21 cellular contexts compared by ENCODE assay signal in genomic region chr6:37495199-37495913, GRCh38. TPM values are rescaled to one million over a fixed set of nuclear protein-coding genes. Genes with fewer than 3 reads are reported as not detected.
DNase-seq lines count a peak whose midpoint lies in the region; ATAC-seq, FAIRE-seq and TF ChIP-seq lines count a peak whose summit lies in the region.
"Had no signal": no experiment of that assay in that cellular context is flagged by ENCODE, and none has a peak within 500 bp of the region (broad histone marks: within the 10 kb centered on the region; RNA-seq: fewer than 3 reads in every experiment).

No MANE protein-coding gene starts in this region.

- no peak for TF ChIP-seq POLR2A in GM12892 (IDR thresholded peaks at IDR 0.05; ENCODE audit: low read depth, low read length)

- no peak overlapping the region for H3K27ac ChIP-seq in Karpas-422 (ENCODE audit: low read length)
- H3K27ac ChIP-seq: suprapubic skin had no signal

- FAIRE-seq in GM12892 (lab: Jason Lieb, UNC) (peak; percentile 5), urothelium cell line (lab: Jason Lieb, UNC) (no peak)
- FAIRE-seq: A204.1 had no signal

- H3K4me1 ChIP-seq in Karpas-422 (ENCODE audit: low read length): peaks cover 34% of the 10 kb centered on the region

- H3K9ac ChIP-seq in Karpas-422 (ENCODE audit: low read length): no peak overlapping the region

- no peaks in the 10 kb centered on the region for H3K9me2 ChIP-seq in Karpas-422 (replicated peaks; ENCODE audit: insufficient read depth, low read length)

- no peaks in the 10 kb centered on the region for H3K36me3 ChIP-seq in Karpas-422 (ENCODE audit: insufficient read depth, low read length)
- H3K36me3 ChIP-seq: suprapubic skin had no signal

- ATAC-seq in GM18858 (IDR thresholded peaks at IDR 0.05; ENCODE audit: unreplicated experiment): no peak
- ATAC-seq: sciatic nerve had no signal

- H3K4me1 Mint-ChIP-seq in activated naive CD8-positive, alpha-beta T cell treated with anti-CD3 and anti-CD28 coated beads for 36 hours: peaks cover 86% of the 10 kb centered on the region

- H3K79me2 ChIP-seq in Karpas-422 (ENCODE audit: low read length): peaks cover 13% of the 10 kb centered on the region; the same call in 1 of the 2 replicates

- H2AFZ ChIP-seq in Karpas-422 (ENCODE audit: low read length): no peak overlapping the region

- peaks cover 27% of the 10 kb centered on the region for H3K36me3 Mint-ChIP-seq in activated naive CD8-positive, alpha-beta T cell treated with anti-CD3 and anti-CD28 coated beads for 36 hours

- no peaks in the 10 kb centered on the region for H3K27me3 ChIP-seq in Karpas-422 (ENCODE audit: low read length)
- H3K27me3 ChIP-seq: suprapubic skin had no signal

- H3K27ac Mint-ChIP-seq in activated naive CD8-positive, alpha-beta T cell treated with anti-CD3 and anti-CD28 coated beads for 36 hours: peak overlapping the region; percentile 89
- H3K27ac Mint-ChIP-seq: activated naive CD8-positive, alpha-beta T cell treated with anti-CD3 and anti-CD28 coated beads, Interleukin-2, amount 10 ng/mL, durations not matched to agents 7 days and 5 days; CD4-positive, alpha-beta T cell; nephron progenitor cell had no signal

- H3K27me3 Mint-ChIP-seq in activated naive CD8-positive, alpha-beta T cell treated with anti-CD3 and anti-CD28 coated beads for 36 hours: no peaks in the 10 kb centered on the region
- H3K27me3 Mint-ChIP-seq: activated naive CD8-positive, alpha-beta T cell treated with anti-CD3 and anti-CD28 coated beads, Interleukin-2, amount 10 ng/mL, durations not matched to agents 7 days and 5 days; CD4-positive, alpha-beta T cell; IgD-negative memory B cell had no signal

- H3K4me2 ChIP-seq in Karpas-422 (ENCODE audit: low read depth, low read length, poor library complexity, severe bottlenecking): no peak overlapping the region

- no peak overlapping the region for H3K4me3 ChIP-seq in Karpas-422 (ENCODE audit: low read length)
- H3K4me3 ChIP-seq: lung, suprapubic skin had no signal

- H4K20me1 ChIP-seq in Karpas-422 (ENCODE audit: insufficient read depth, low read depth, low read length): peaks cover 4% of the 10 kb centered on the region; the same call in 1 of the 2 replicates

- H3K9me3 Mint-ChIP-seq in activated naive CD8-positive, alpha-beta T cell treated with anti-CD3 and anti-CD28 coated beads for 36 hours: no peaks in the 10 kb centered on the region
- H3K9me3 Mint-ChIP-seq: activated naive CD8-positive, alpha-beta T cell treated with anti-CD3 and anti-CD28 coated beads, Interleukin-2, amount 10 ng/mL, durations not matched to agents 7 days and 5 days; CD4-positive, alpha-beta T cell; IgD-negative memory B cell had no signal

- DNase-seq in DMS153 (lab: John Stamatoyannopoulos, UW) (peak; percentile 37), DMS153 treated with DMSO at 0.1 percent for 48 hours (lab: John Stamatoyannopoulos, UW; ENCODE audit: unreplicated experiment) (no peak), GM12892 (ENCODE audit: insufficient read length) (no peak), NCI-H69 (lab: John Stamatoyannopoulos, UW) (peak; percentile 82), urothelium cell line (ENCODE audit: low spot score) (no peak), Karpas-422 (no peak)
- peak; percentile 48 for DNase-seq in activated naive CD8-positive, alpha-beta T cell treated with anti-CD3 and anti-CD28 coated beads for 36 hours
- DNase-seq: activated naive CD8-positive, alpha-beta T cell treated with anti-CD3 and anti-CD28 coated beads, Interleukin-2, amount 10 ng/mL, durations not matched to agents 7 days and 5 days; CD4-positive, alpha-beta T cell; central memory CD4-positive, alpha-beta T cell; foreskin fibroblast; GDM1; GOT3; NCI-H187 treated with DMSO at 0.1 percent for 48 hours; nephron progenitor cell had no signal

- H3K4me3 Mint-ChIP-seq in activated naive CD8-positive, alpha-beta T cell treated with anti-CD3 and anti-CD28 coated beads for 36 hours: peak overlapping the region; percentile 33
- H3K4me3 Mint-ChIP-seq: activated naive CD8-positive, alpha-beta T cell treated with anti-CD3 and anti-CD28 coated beads, Interleukin-2, amount 10 ng/mL, durations not matched to agents 7 days and 5 days; IgD-negative memory B cell; nephron progenitor cell had no signal

- no peaks in the 10 kb centered on the region for H3K9me3 ChIP-seq in Karpas-422 (ENCODE audit: low read length)
- H3K9me3 ChIP-seq: suprapubic skin had no signal

RNA-seq across cellular contexts. Expression of gene CCDC167, which starts 4.3 kb away (rescaled TPM):
- polyA plus RNA-seq in GM12892 (2012; ENCODE audit: missing spikeins): 128 TPM
- total RNA-seq in activated naive CD8-positive, alpha-beta T cell treated with anti-CD3 and anti-CD28 coated beads for 36 hours: 10 to 100 TPM; 50.0 to 51.0 TPM
- total RNA-seq in Karpas-422 (2014; rRNA removed; shearing (Covaris generic); ENCODE audit: low replicate concordance): 19.6 and 23.2 TPM in 2 replicates

Comparison
In these comparisons a context has a peak if more than half of its experiments do, and no peak if none do; other contexts are left out.
1. DNase-seq: peak in DMS153 (single experiment), NCI-H69 (single experiment) and activated naive CD8-positive, alpha-beta T cell treated with anti-CD3 and anti-CD28 coated beads for 36 hours (single experiment); none in DMS153 treated with DMSO at 0.1 percent for 48 hours (single experiment), GM12892 (single experiment), urothelium cell line (single experiment) and Karpas-422 (single experiment).